ENCODE assay signal across 16 cellular contexts in genomic region chr3:115279939-115280338, GRCh38.
DNase-seq lines count a peak whose midpoint lies in the region; TF ChIP-seq lines count a peak whose summit lies in the region.
"Had no signal": no experiment of that assay in that cellular context is flagged by ENCODE, and none has a peak within 500 bp of the region (broad histone marks: within the 10 kb centered on the region; RNA-seq: fewer than 3 reads in every experiment).

No MANE protein-coding gene starts in this region.

- no peak overlapping the region for H3K27ac Mint-ChIP-seq in endodermal cell
- H3K27ac Mint-ChIP-seq: activated T-helper 2 cell treated with anti-CD3 and anti-CD28 coated beads, Interferon-gamma antibody, Interleukin-2, Interleukin-4, amounts not matched to agents 10 μg/mL and 5 μg/mL and 100 μg/mL, durations not matched to agents 14 hours and 24 hours and 36 hours; CD4-positive, CD25-positive, alpha-beta regulatory T cell; progenitor cell of endocrine pancreas had no signal

- peak; percentile 16 for DNase-seq in HT1080 (ENCODE audit: low read depth)
- DNase-seq in ascending aorta (ENCODE audit: low spot score in 2 of 2): no peak
- no peak for DNase-seq in right atrium auricular region (ENCODE audit: low spot score)
- no peak for DNase-seq in endodermal cell
- DNase-seq in NCI-H1105 (lab: John Stamatoyannopoulos, UW): no peak
- DNase-seq in COLO829 (ENCODE audit: low spot score): no peak
- DNase-seq: CD4-positive, CD25-positive, alpha-beta regulatory T cell; dermis blood vessel endothelial cell; Karpas-422; NCI-H187; NCI-H524 treated with DMSO at 0.1 percent for 48 hours; Peyer's patch; WERI-Rb-1 had no signal

- WGBS in endodermal cell (ENCODE audit: insufficient coverage in 1 of 2, insufficient read length in 1 of 2), 2 experiments: 89 to 100% methylated on average over 1 of the region's 1 CpG

- H3K4me3 ChIP-seq in ascending aorta: no peak overlapping the region
- H3K4me3 ChIP-seq in right atrium auricular region: no peak overlapping the region
- H3K4me3 ChIP-seq in endodermal cell (ENCODE audit: low read length): no peak overlapping the region
- H3K4me3 ChIP-seq: Peyer's patch had no signal

- no peak overlapping the region for H3K9ac ChIP-seq in endodermal cell (ENCODE audit: extremely low read depth, low read length, poor library complexity, severe bottlenecking)

- no peaks in the 10 kb centered on the region for H3K27me3 Mint-ChIP-seq in endodermal cell (ENCODE audit: insufficient read depth)
- H3K27me3 Mint-ChIP-seq: progenitor cell of endocrine pancreas had no signal

- intact Hi-C loops in ascending aorta (cut with DNase I): loop anchor here (5.0 kb wide), 1 partner anchor 232 kb away; no protein-coding TSS in a partner anchor

- TF ChIP-seq CTCF in ascending aorta (IDR thresholded peaks at IDR 0.05) (no peak), right atrium auricular region (IDR thresholded peaks at IDR 0.05) (no peak), endodermal cell (conservative IDR thresholded peaks at IDR 0.05) (no peak)

- H3K4me1 Mint-ChIP-seq in endodermal cell: peaks cover 3% of the 10 kb centered on the region
- H3K4me1 Mint-ChIP-seq: CD4-positive, CD25-positive, alpha-beta regulatory T cell had no signal

- H3K36me3 Mint-ChIP-seq in endodermal cell (ENCODE audit: low read depth): no peaks in the 10 kb centered on the region

- no peaks in the 10 kb centered on the region for H3K9me3 ChIP-seq in ascending aorta
- no peaks in the 10 kb centered on the region for H3K9me3 ChIP-seq in right atrium auricular region
- no peaks in the 10 kb centered on the region for H3K9me3 ChIP-seq in endodermal cell (ENCODE audit: control insufficient read depth, low read length)
- H3K9me3 ChIP-seq: Peyer's patch had no signal

- H3K4me1 ChIP-seq in ascending aorta (peaks cover 0 to 18% of the 10 kb centered on the region in 2 donors), right atrium auricular region (peaks cover 0 to 3% of the 10 kb centered on the region in 2 donors), endodermal cell (ENCODE audit: control insufficient read depth, insufficient read depth, low read length) (no peaks in the 10 kb centered on the region)
- H3K4me1 ChIP-seq: Peyer's patch had no signal

- no peaks in the 10 kb centered on the region for H3K27me3 ChIP-seq in ascending aorta
- H3K27me3 ChIP-seq in right atrium auricular region: no peaks in the 10 kb centered on the region
- no peaks in the 10 kb centered on the region for H3K27me3 ChIP-seq in endodermal cell (ENCODE audit: control insufficient read depth, insufficient read depth, low read length, poor library complexity, severe bottlenecking)
- H3K27me3 ChIP-seq: Peyer's patch had no signal

- H3K27ac ChIP-seq in ascending aorta (peak overlapping the region; percentile 61 to 63), right atrium auricular region (peak overlapping the region; percentile 32 to 60), temporal lobe (ENCODE audit: low read depth, low read length) (peak overlapping the region; percentile 52), endodermal cell (ENCODE audit: low read depth, low read length) (no peak overlapping the region)
- H3K27ac ChIP-seq: Peyer's patch, WERI-Rb-1 had no signal

- no peak overlapping the region for H3K4me3 Mint-ChIP-seq in endodermal cell
- H3K4me3 Mint-ChIP-seq: CD4-positive, CD25-positive, alpha-beta regulatory T cell had no signal

- no peaks in the 10 kb centered on the region for H3K9me3 Mint-ChIP-seq in endodermal cell
- H3K9me3 Mint-ChIP-seq: activated T-helper 2 cell treated with anti-CD3 and anti-CD28 coated beads, Interferon-gamma antibody, Interleukin-2, Interleukin-4, amounts not matched to agents 10 μg/mL and 5 μg/mL and 100 μg/mL, durations not matched to agents 14 hours and 24 hours and 36 hours had no signal

- H3K36me3 ChIP-seq in ascending aorta: no peaks in the 10 kb centered on the region
- no peaks in the 10 kb centered on the region for H3K36me3 ChIP-seq in right atrium auricular region
- no peaks in the 10 kb centered on the region for H3K36me3 ChIP-seq in endodermal cell (ENCODE audit: control insufficient read depth, insufficient read depth, low read length)
- H3K36me3 ChIP-seq: Peyer's patch, WERI-Rb-1 had no signal
